9 cellular contexts compared by ENCODE assay signal in genomic region chr1:228736844-228737415, GRCh38. TPM values are rescaled to one million over a fixed set of nuclear protein-coding genes. Genes with fewer than 3 reads are reported as not detected.
DNase-seq lines count a peak whose midpoint lies in the region; ATAC-seq and TF ChIP-seq lines count a peak whose summit lies in the region.
"Had no signal": no experiment of that assay in that cellular context is flagged by ENCODE, and none has a peak within 500 bp of the region (broad histone marks: within the 10 kb centered on the region; RNA-seq: fewer than 3 reads in every experiment).

No MANE protein-coding gene starts in this region.

- no peaks in the 10 kb centered on the region for H3K36me3 ChIP-seq in CD8-positive, alpha-beta T cell (ENCODE audit: insufficient read depth, low read length)
- H3K36me3 ChIP-seq in iPS-15b (ENCODE audit: control insufficient read depth, insufficient read depth, low read length) (no peaks in the 10 kb centered on the region), rectal smooth muscle tissue (ENCODE audit: control insufficient read depth, insufficient read depth, low read length) (no peaks in the 10 kb centered on the region)

- no peak overlapping the region for H3K27ac ChIP-seq in CD8-positive, alpha-beta T cell (ENCODE audit: low read depth, low read length)
- H3K27ac ChIP-seq in VCaP (peak overlapping the region; percentile 90), rectal smooth muscle tissue (ENCODE audit: low read depth, low read length) (peak overlapping the region; percentile 90)

- H3K9ac ChIP-seq in iPS-15b (ENCODE audit: low read depth, low read length) = no peak overlapping the region
- H3K9ac ChIP-seq in rectal smooth muscle tissue (ENCODE audit: low read length) = peak overlapping the region; percentile 4

- CTCF ChIA-PET in CD8-positive, alpha-beta T cell (lab: Charles Lee) = interaction anchor here (0.6 to 9.8 kb wide), 7 partner anchors 13 to 726 kb away, joined by 3 to 140 read pairs (median 4); no protein-coding TSS in a partner anchor

- no peaks in the 10 kb centered on the region for H3K27me3 Mint-ChIP-seq in CD8-positive, alpha-beta T cell (ENCODE audit: low read depth)

- peak overlapping the region; percentile 55 for H3K27ac Mint-ChIP-seq in CD8-positive, alpha-beta T cell

- TF ChIP-seq CTCF in CD8-positive, alpha-beta T cell (IDR thresholded peaks at IDR 0.05) = no peak
- no peak for TF ChIP-seq CTCF in VCaP (conservative IDR thresholded peaks at IDR 0.05)

- no peak overlapping the region for H3K4me3 ChIP-seq in CD8-positive, alpha-beta T cell (ENCODE audit: low read depth, low read length)
- H3K4me3 ChIP-seq in iPS-15b (ENCODE audit: low read depth, low read length) = peak overlapping the region; percentile 39
- peak overlapping the region; percentile 82 for H3K4me3 ChIP-seq in rectal smooth muscle tissue (ENCODE audit: low read length)

- peak overlapping the region; percentile 58 for H3K4me3 Mint-ChIP-seq in CD8-positive, alpha-beta T cell

- intact Hi-C loops in CD8-positive, alpha-beta T cell (cut with DNase I, micrococcal nuclease) = loop anchor here (5.0 to 10.0 kb wide), 3 partner anchors 55 to 768 kb away; partner anchors contain the start of gene NUP133 (in 1 of the 2)

- H3K4me1 ChIP-seq in CD8-positive, alpha-beta T cell (ENCODE audit: insufficient read depth, low read length) = peaks cover 4% of the 10 kb centered on the region
- H3K4me1 ChIP-seq in iPS-15b (ENCODE audit: control insufficient read depth, insufficient read depth, low read length) = no peaks in the 10 kb centered on the region
- peaks cover 6% of the 10 kb centered on the region for H3K4me1 ChIP-seq in rectal smooth muscle tissue (ENCODE audit: control insufficient read depth, insufficient read depth, low read length)

- POLR2A ChIA-PET in CD8-positive, alpha-beta T cell (lab: Charles Lee) = interaction anchor here (1.1 kb wide), 1 partner anchor 9 kb away, joined by 3 read pairs; no protein-coding TSS in a partner anchor

- peaks cover 21% of the 10 kb centered on the region for H3K4me1 Mint-ChIP-seq in CD8-positive, alpha-beta T cell (ENCODE audit: low read depth)

- no peaks in the 10 kb centered on the region for H3K9me3 ChIP-seq in CD8-positive, alpha-beta T cell (ENCODE audit: low read length)
- H3K9me3 ChIP-seq in iPS-15b (ENCODE audit: control insufficient read depth, insufficient read depth, low read length) = no peaks in the 10 kb centered on the region

- DNase-seq in CD8-positive, alpha-beta T cell = no peak
- DNase-seq in NCI-H1436 (lab: John Stamatoyannopoulos, UW) = no peak
- DNase-seq in HPDE6-E6E7 (ENCODE audit: extremely low spot score) = no peak
- no peak for DNase-seq in dedifferentiated amniotic fluid mesenchymal stem cell (ENCODE audit: extremely low spot score)
- DNase-seq in NCI-H146 (lab: John Stamatoyannopoulos, UW) = no peak
- DNase-seq: NCI-H446 treated with DMSO at 0.1 percent for 48 hours had no signal

- H3K36me3 Mint-ChIP-seq in CD8-positive, alpha-beta T cell = peaks cover 3% of the 10 kb centered on the region

- H3K27me3 ChIP-seq in CD8-positive, alpha-beta T cell (ENCODE audit: insufficient read depth, low read length) = no peaks in the 10 kb centered on the region
- H3K27me3 ChIP-seq in iPS-15b (ENCODE audit: control insufficient read depth, insufficient read depth, low read length) = peaks cover 15% of the 10 kb centered on the region
- H3K27me3 ChIP-seq in rectal smooth muscle tissue (ENCODE audit: control insufficient read depth, insufficient read depth, low read length) = no peaks in the 10 kb centered on the region

- H3K9me3 Mint-ChIP-seq in CD8-positive, alpha-beta T cell = no peaks in the 10 kb centered on the region

- ATAC-seq in CD8-positive, alpha-beta T cell = no peak

RNA-seq across cellular contexts. Expression of gene RHOU, which starts 1.7 kb away (rescaled TPM):
- under 1 TPM; 0.39 to 0.57 TPM for total RNA-seq in CD8-positive, alpha-beta T cell
